Comparison of ENCODE assay signal across 8 cellular contexts in the genomic region with DNA sequence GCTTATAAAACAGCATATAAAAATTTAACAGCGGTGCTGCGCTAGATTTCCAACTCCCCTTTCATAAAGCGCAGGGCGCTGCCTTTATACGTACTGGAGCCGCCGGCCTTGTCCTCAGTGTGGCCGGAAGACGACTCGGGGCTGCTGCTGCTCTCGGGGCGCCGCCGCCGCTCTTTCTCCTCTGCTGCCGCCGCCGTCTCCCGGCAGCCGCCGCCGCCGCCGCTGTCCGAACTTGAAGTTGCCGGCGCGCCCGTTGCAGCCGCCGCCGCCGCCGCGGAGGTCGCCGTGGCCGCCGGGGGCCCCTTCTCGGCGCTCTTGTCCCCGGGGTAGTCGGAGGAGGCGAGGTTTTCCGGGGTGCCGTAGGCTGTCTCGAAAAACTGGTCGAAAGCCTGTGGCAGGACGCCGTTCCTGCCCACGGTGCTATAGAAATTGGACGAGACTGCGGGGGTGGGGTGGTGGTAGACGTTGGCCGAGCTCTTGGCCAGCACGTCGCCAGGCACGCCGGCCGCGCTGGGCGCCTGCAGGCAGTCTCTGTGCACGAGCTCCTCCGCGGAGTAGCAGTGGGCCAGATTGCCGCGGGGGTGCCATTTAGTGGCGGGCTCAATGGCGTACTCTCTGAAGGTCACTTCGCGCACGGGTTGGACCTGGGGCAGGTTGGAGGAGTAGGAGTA. TPM values are rescaled to one million over a fixed set of nuclear protein-coding genes. Genes with fewer than 3 reads are reported as not detected.
DNase-seq lines count a peak whose midpoint lies in the region; ATAC-seq and TF ChIP-seq lines count a peak whose summit lies in the region.

No MANE protein-coding gene starts in this region.

- no peak for TF ChIP-seq CTCF in tibial artery (IDR thresholded peaks at IDR 0.05)
- TF ChIP-seq CTCF in GM10266 (IDR thresholded peaks at IDR 0.05; ENCODE audit: control insufficient read depth, insufficient read depth, low read depth, missing control alignments) = no peak

- no peaks in the 10 kb centered on the region for H3K9me3 Mint-ChIP-seq in activated T-helper 2 cell treated with anti-CD3 and anti-CD28 coated beads, Interferon-gamma antibody, Interleukin-2, Interleukin-4, amounts not matched to agents 10 μg/mL and 5 μg/mL and 100 μg/mL, durations not matched to agents 14 hours and 24 hours and 36 hours

- peak overlapping the region; percentile 55 for H3K27ac Mint-ChIP-seq in activated T-helper 2 cell treated with anti-CD3 and anti-CD28 coated beads, Interferon-gamma antibody, Interleukin-2, Interleukin-4, amounts not matched to agents 10 μg/mL and 5 μg/mL and 100 μg/mL, durations not matched to agents 14 hours and 24 hours and 36 hours

- H3K36me3 ChIP-seq in tibial artery = no peaks in the 10 kb centered on the region

- peaks cover 14% of the 10 kb centered on the region for H3K4me1 Mint-ChIP-seq in activated T-helper 2 cell treated with anti-CD3 and anti-CD28 coated beads, Interferon-gamma antibody, Interleukin-2, Interleukin-4, amounts not matched to agents 10 μg/mL and 5 μg/mL and 100 μg/mL, durations not matched to agents 14 hours and 24 hours and 36 hours (ENCODE audit: low read depth)

- peaks cover 0 to 28% (median 25%) of the 10 kb centered on the region in 4 donors for H3K4me1 ChIP-seq in tibial artery

- peaks cover 0 to 94% of the 10 kb centered on the region in 2 donors for H3K27me3 ChIP-seq in tibial artery

- H3K27ac ChIP-seq in tibial artery = peak overlapping the region; percentile 34 to 60

- H3K4me3 Mint-ChIP-seq in activated T-helper 2 cell treated with anti-CD3 and anti-CD28 coated beads, Interferon-gamma antibody, Interleukin-2, Interleukin-4, amounts not matched to agents 10 μg/mL and 5 μg/mL and 100 μg/mL, durations not matched to agents 14 hours and 24 hours and 36 hours (ENCODE audit: low read depth) = no peak overlapping the region

- peak; percentile 35 for DNase-seq in COR-L47 (lab: John Stamatoyannopoulos, UW)
- peak; percentile 42 to 57 for DNase-seq in Kasumi-1 (lab: John Stamatoyannopoulos, UW)
- DNase-seq in activated T-helper 2 cell treated with anti-CD3 and anti-CD28 coated beads, Interferon-gamma antibody, Interleukin-2, Interleukin-4, amounts not matched to agents 10 μg/mL and 5 μg/mL and 100 μg/mL, durations not matched to agents 14 hours and 24 hours and 36 hours (ENCODE audit: low spot score) = no peak
- DNase-seq in left colon = peak; percentile 64 to 80
- DNase-seq in tibial artery = peak; percentile 45 to 67
- no peak for DNase-seq in GM10266 (ENCODE audit: extremely low spot score)
- no peak for DNase-seq in NCI-H526 treated with DMSO at 0.1 percent for 48 hours (lab: John Stamatoyannopoulos, UW)

- H3K36me3 Mint-ChIP-seq in activated T-helper 2 cell treated with anti-CD3 and anti-CD28 coated beads, Interferon-gamma antibody, Interleukin-2, Interleukin-4, amounts not matched to agents 10 μg/mL and 5 μg/mL and 100 μg/mL, durations not matched to agents 14 hours and 24 hours and 36 hours (ENCODE audit: low read depth) = no peaks in the 10 kb centered on the region

- H3K27me3 Mint-ChIP-seq in activated T-helper 2 cell treated with anti-CD3 and anti-CD28 coated beads, Interferon-gamma antibody, Interleukin-2, Interleukin-4, amounts not matched to agents 10 μg/mL and 5 μg/mL and 100 μg/mL, durations not matched to agents 14 hours and 24 hours and 36 hours (ENCODE audit: low read depth) = peaks cover 73% of the 10 kb centered on the region

- H3K4me3 ChIP-seq in tibial artery = peak overlapping the region; percentile 47 to 59

- intact Hi-C loops in activated T-helper 2 cell treated with anti-CD3 and anti-CD28 coated beads, Interferon-gamma antibody, Interleukin-2, Interleukin-4, amounts not matched to agents 10 μg/mL and 5 μg/mL and 100 μg/mL, durations not matched to agents 14 hours and 24 hours and 36 hours (cut with micrococcal nuclease) = loop anchor here (2.0 kb wide), 2 partner anchors 14 to 28 kb away; a partner anchor contains a TSS
- intact Hi-C loops in left colon (cut with DNase I, micrococcal nuclease) = no loop called here
- intact Hi-C loops in tibial artery (cut with DNase I; ENCODE audit: low total_unique reads) = no loop called here

- H3K9me3 ChIP-seq in tibial artery = no peaks in the 10 kb centered on the region

- ATAC-seq in left colon = peak; percentile 24
- ATAC-seq in HG03342 (IDR thresholded peaks at IDR 0.05; ENCODE audit: unreplicated experiment) = no peak

RNA-seq across cellular contexts. Expression of a gene that starts 0.6 kb away (rescaled TPM):
- not detected in 2 replicates for total RNA-seq in activated T-helper 2 cell treated with anti-CD3 and anti-CD28 coated beads, Interferon-gamma antibody, Interleukin-2, Interleukin-4, amounts not matched to agents 10 μg/mL and 5 μg/mL and 100 μg/mL, durations not matched to agents 14 hours and 24 hours and 36 hours
- 1 to 10 TPM; 3.1 to 6.1 TPM for total RNA-seq in left colon

RNA-seq across cellular contexts. Expression of a gene that starts 10.4 kb away (rescaled TPM):
- not detected in 2 replicates for total RNA-seq in activated T-helper 2 cell treated with anti-CD3 and anti-CD28 coated beads, Interferon-gamma antibody, Interleukin-2, Interleukin-4, amounts not matched to agents 10 μg/mL and 5 μg/mL and 100 μg/mL, durations not matched to agents 14 hours and 24 hours and 36 hours
- 10 to 100 TPM; 23.4 to 30.0 TPM for total RNA-seq in left colon

RNA-seq across cellular contexts. Expression of a gene that starts 15.4 kb away (rescaled TPM):
- not detected in 2 replicates for total RNA-seq in activated T-helper 2 cell treated with anti-CD3 and anti-CD28 coated beads, Interferon-gamma antibody, Interleukin-2, Interleukin-4, amounts not matched to agents 10 μg/mL and 5 μg/mL and 100 μg/mL, durations not matched to agents 14 hours and 24 hours and 36 hours
- 10 to 100 TPM; 35.2 to 39.4 TPM for total RNA-seq in left colon

RNA-seq across cellular contexts. Expression of a gene that starts 19.1 kb away (rescaled TPM):
- total RNA-seq in activated T-helper 2 cell treated with anti-CD3 and anti-CD28 coated beads, Interferon-gamma antibody, Interleukin-2, Interleukin-4, amounts not matched to agents 10 μg/mL and 5 μg/mL and 100 μg/mL, durations not matched to agents 14 hours and 24 hours and 36 hours = not detected in 2 replicates
- total RNA-seq in left colon = 10 to 100 TPM; 18.0 to 28.6 TPM

RNA-seq across cellular contexts. Expression of a gene that starts 28.0 kb away (rescaled TPM):
- total RNA-seq in activated T-helper 2 cell treated with anti-CD3 and anti-CD28 coated beads, Interferon-gamma antibody, Interleukin-2, Interleukin-4, amounts not matched to agents 10 μg/mL and 5 μg/mL and 100 μg/mL, durations not matched to agents 14 hours and 24 hours and 36 hours = not detected in 2 replicates
- total RNA-seq in left colon = 10 to 100 TPM; 30.2 to 38.9 TPM

Comparison
In these comparisons a context has a peak if more than half of its experiments do, and no peak if none do; other contexts are left out.
1. DNase-seq: peak in COR-L47 (single experiment), Kasumi-1 (2 of 2), left colon (2 of 2) and tibial artery (2 of 2); none in activated T-helper 2 cell treated with anti-CD3 and anti-CD28 coated beads, Interferon-gamma antibody, Interleukin-2, Interleukin-4, amounts not matched to agents 10 μg/mL and 5 μg/mL and 100 μg/mL, durations not matched to agents 14 hours and 24 hours and 36 hours (single experiment), GM10266 (single experiment) and NCI-H526 treated with DMSO at 0.1 percent for 48 hours (single experiment).
2. RNA of a gene that starts 10.4 kb away (total RNA-seq): 23.4 to 30.0 TPM in left colon; not detected in activated T-helper 2 cell treated with anti-CD3 and anti-CD28 coated beads, Interferon-gamma antibody, Interleukin-2, Interleukin-4, amounts not matched to agents 10 μg/mL and 5 μg/mL and 100 μg/mL, durations not matched to agents 14 hours and 24 hours and 36 hours; every median in the first group is over 10 times any median in the second.
3. RNA of a gene that starts 15.4 kb away (total RNA-seq): 35.2 to 39.4 TPM in left colon; not detected in activated T-helper 2 cell treated with anti-CD3 and anti-CD28 coated beads, Interferon-gamma antibody, Interleukin-2, Interleukin-4, amounts not matched to agents 10 μg/mL and 5 μg/mL and 100 μg/mL, durations not matched to agents 14 hours and 24 hours and 36 hours; every median in the first group is over 10 times any median in the second.